10 cellular contexts compared by ENCODE assay signal in the genomic region with DNA sequence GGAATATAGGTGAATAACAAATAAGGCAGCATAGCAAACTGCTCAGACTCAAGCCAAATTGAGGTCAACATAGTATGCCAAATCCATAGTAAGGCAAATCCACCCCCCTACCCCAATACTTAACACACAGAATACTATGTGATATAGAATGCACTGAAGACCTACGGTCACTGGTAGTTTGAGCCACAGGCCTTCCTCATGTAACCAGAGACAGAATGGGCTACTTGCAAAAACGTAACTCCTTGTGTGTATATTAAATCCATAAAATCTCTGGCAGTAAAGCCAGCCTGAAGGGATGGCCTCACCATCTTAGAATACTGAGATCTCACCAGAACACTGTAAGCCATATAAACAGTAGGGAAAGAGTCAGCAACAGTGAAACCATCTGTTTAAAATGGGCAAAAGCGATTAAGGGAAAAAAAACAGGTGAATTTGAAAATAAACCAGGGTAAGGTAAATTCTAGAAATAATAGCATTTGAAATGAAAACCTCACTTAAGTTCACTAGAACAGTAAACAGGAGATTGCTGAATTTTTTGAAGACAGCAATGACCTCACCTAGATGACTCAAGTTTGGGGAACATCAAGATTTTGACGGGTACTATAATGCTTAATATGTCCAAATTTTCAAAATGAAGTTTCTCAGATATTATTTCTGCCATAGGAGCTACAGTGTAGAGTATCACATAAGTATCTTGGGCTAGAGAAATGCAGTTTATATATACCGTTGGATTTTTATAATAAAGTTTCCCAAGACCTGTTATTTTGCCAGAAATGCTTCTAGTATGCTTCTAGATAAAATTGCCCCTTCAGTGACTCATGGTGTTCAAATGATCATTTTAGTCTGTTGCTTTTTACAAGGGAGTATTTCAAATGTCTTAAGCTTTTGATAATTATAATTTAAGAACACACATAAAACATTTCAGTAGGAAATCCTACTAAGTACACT. TPM values are rescaled to one million over a fixed set of nuclear protein-coding genes. Genes with fewer than 3 reads are reported as not detected.
A peak's percentile ranks its signal among the peaks of the same experiment; 100 is the strongest.
DNase-seq lines count a peak whose midpoint lies in the region; ATAC-seq and TF ChIP-seq lines count a peak whose summit lies in the region.
"Had no signal": no experiment of that assay in that cellular context is flagged by ENCODE, and none has a peak within 500 bp of the region (broad histone marks: within the 10 kb centered on the region; RNA-seq: fewer than 3 reads in every experiment).

No MANE protein-coding gene starts in this region.

- peaks cover 63% of the 10 kb centered on the region for H3K4me1 Mint-ChIP-seq in activated CD4-positive, alpha-beta T cell treated with anti-CD3 and anti-CD28 coated beads, Interleukin-2, amount 10 ng/mL, durations not matched to agents 7 days and 5 days
- H3K4me1 Mint-ChIP-seq in stimulated activated naive B cell treated with anti-CD40 and anti-IgM and Interleukin-4, amounts not matched to agents 10 μg/mL and 1 μg/mL and 100 μg/mL, for 72 hours, result peaks cover 38 to 65% of the 10 kb centered on the region in 2 donors

- no peak overlapping the region for H3K4me3 Mint-ChIP-seq in activated CD4-positive, alpha-beta T cell treated with anti-CD3 and anti-CD28 coated beads, Interleukin-2, amount 10 ng/mL, durations not matched to agents 7 days and 5 days
- H3K4me3 Mint-ChIP-seq in stimulated activated naive B cell treated with anti-CD40 and anti-IgM and Interleukin-4, amounts not matched to agents 10 μg/mL and 1 μg/mL and 100 μg/mL, for 72 hours, result peak overlapping the region in 1 of 2 donors; percentile 9

- peaks cover 35% of the 10 kb centered on the region for H4K20me1 ChIP-seq in OCI-LY7 (ENCODE audit: insufficient read depth, low read length)

- H3K36me3 ChIP-seq in OCI-LY7 (ENCODE audit: insufficient read depth, low read length), result peaks cover 85% of the 10 kb centered on the region

- H3K4me2 ChIP-seq in OCI-LY7 (ENCODE audit: low read length), result no peak overlapping the region

- no peak for DNase-seq in activated CD4-positive, alpha-beta T cell treated with anti-CD3 and anti-CD28 coated beads, Interleukin-2, amount 10 ng/mL, durations not matched to agents 7 days and 5 days
- no peak for DNase-seq in activated CD4-positive, alpha-beta T cell treated with anti-CD3 and anti-CD28 coated beads for 4 hours
- DNase-seq in OCI-LY7 (ENCODE audit: low spot score) (peak; percentile 25), cerebellar cortex (ENCODE audit: low spot score) (peak; percentile 62), NCI-H2081 (lab: John Stamatoyannopoulos, UW) (no peak), COLO829 (ENCODE audit: low spot score) (no peak)
- DNase-seq in stimulated activated naive B cell treated with anti-CD40 and anti-IgM and Interleukin-4, amounts not matched to agents 10 μg/mL and 1 μg/mL and 100 μg/mL, for 72 hours, result no peak
- DNase-seq: BE2C, lower lobe of right lung had no signal

- no peak for TF ChIP-seq CTCF in OCI-LY7 (conservative IDR thresholded peaks at IDR 0.05; ENCODE audit: low read length)

- peak overlapping the region; percentile 74 for H3K27ac Mint-ChIP-seq in activated CD4-positive, alpha-beta T cell treated with anti-CD3 and anti-CD28 coated beads, Interleukin-2, amount 10 ng/mL, durations not matched to agents 7 days and 5 days
- peak overlapping the region; percentile 62 for H3K27ac Mint-ChIP-seq in stimulated activated naive B cell treated with anti-CD40 and anti-IgM and Interleukin-4, amounts not matched to agents 10 μg/mL and 1 μg/mL and 100 μg/mL, for 72 hours

- POLR2A ChIA-PET in activated CD4-positive, alpha-beta T cell treated with anti-CD3 and anti-CD28 coated beads, Interleukin-2, amount 10 ng/mL, durations not matched to agents 7 days and 5 days (lab: Charles Lee), result interaction anchor here (0.6 kb wide), 1 partner anchor 20 kb away, joined by 3 read pairs; no protein-coding TSS in a partner anchor
- POLR2A ChIA-PET in OCI-LY7 (lab: Charles Lee), result interaction anchor here (0.7 to 2.4 kb wide), 6 partner anchors 16 to 272 kb away, joined by 3 to 9 read pairs (median 4); a partner anchor contains a TSS

- intact Hi-C loops in OCI-LY7 (cut with micrococcal nuclease; ENCODE audit: unreplicated experiment), result loop anchor here (5.0 kb wide), 1 partner anchor 294 kb away; no protein-coding TSS in a partner anchor

- peak overlapping the region; percentile 60 for H3K27ac ChIP-seq in OCI-LY7 (ENCODE audit: low read depth, low read length, poor library complexity, severe bottlenecking)
- H3K27ac ChIP-seq: lower lobe of right lung had no signal

- no TSS peak for BruUV-seq in OCI-LY7 (replicated peaks; lab: Mats Ljungman, UMichigan)

- H3K9me2 ChIP-seq in OCI-LY7 (ENCODE audit: insufficient read depth, low read length), result no peaks in the 10 kb centered on the region

- peaks cover 74% of the 10 kb centered on the region for H3K36me3 Mint-ChIP-seq in activated CD4-positive, alpha-beta T cell treated with anti-CD3 and anti-CD28 coated beads, Interleukin-2, amount 10 ng/mL, durations not matched to agents 7 days and 5 days (ENCODE audit: low read depth)
- H3K36me3 Mint-ChIP-seq in stimulated activated naive B cell treated with anti-CD40 and anti-IgM and Interleukin-4, amounts not matched to agents 10 μg/mL and 1 μg/mL and 100 μg/mL, for 72 hours, result peaks cover 36 to 64% of the 10 kb centered on the region in 2 donors

- peaks cover 26% of the 10 kb centered on the region; the same call in 1 of the 2 replicates for H3K79me2 ChIP-seq in OCI-LY7 (ENCODE audit: insufficient read depth, low read depth, low read length)

- no peaks in the 10 kb centered on the region for H3K9me3 Mint-ChIP-seq in activated CD4-positive, alpha-beta T cell treated with anti-CD3 and anti-CD28 coated beads, Interleukin-2, amount 10 ng/mL, durations not matched to agents 7 days and 5 days
- H3K9me3 Mint-ChIP-seq in stimulated activated naive B cell treated with anti-CD40 and anti-IgM and Interleukin-4, amounts not matched to agents 10 μg/mL and 1 μg/mL and 100 μg/mL, for 72 hours, result no peaks in the 10 kb centered on the region

- CTCF ChIA-PET in activated CD4-positive, alpha-beta T cell treated with anti-CD3 and anti-CD28 coated beads, Interleukin-2, amount 10 ng/mL, durations not matched to agents 7 days and 5 days (lab: Charles Lee), result interaction anchor here (1.1 to 2.7 kb wide), 3 partner anchors 8 to 12 kb away, joined by 3 to 28 read pairs (median 11); a partner anchor contains a TSS
- CTCF ChIA-PET in OCI-LY7 (lab: Charles Lee; ENCODE audit: unreplicated experiment), result no interaction called here

- no peak for ATAC-seq in stimulated activated naive B cell treated with anti-CD40 and anti-IgM and Interleukin-4, amounts not matched to agents 10 μg/mL and 1 μg/mL and 100 μg/mL, for 72 hours (replicated peaks)
- no peak for ATAC-seq in HG03432 (IDR thresholded peaks at IDR 0.05; ENCODE audit: unreplicated experiment)

- no peaks in the 10 kb centered on the region for H3K9me3 ChIP-seq in OCI-LY7 (ENCODE audit: low read length)
- H3K9me3 ChIP-seq: BE2C, lower lobe of right lung had no signal

- H3K4me3 ChIP-seq in OCI-LY7 (ENCODE audit: low read depth, low read length, poor library complexity, severe bottlenecking), result no peak overlapping the region
- H3K4me3 ChIP-seq: lower lobe of right lung had no signal

- H2AFZ ChIP-seq in OCI-LY7 (ENCODE audit: low read length), result no peak overlapping the region

- H3K4me1 ChIP-seq in OCI-LY7 (ENCODE audit: insufficient read depth, low read length, poor library complexity, severe bottlenecking), result peaks cover 20% of the 10 kb centered on the region

- no peaks in the 10 kb centered on the region for H3K27me3 Mint-ChIP-seq in activated CD4-positive, alpha-beta T cell treated with anti-CD3 and anti-CD28 coated beads, Interleukin-2, amount 10 ng/mL, durations not matched to agents 7 days and 5 days
- H3K27me3 Mint-ChIP-seq in stimulated activated naive B cell treated with anti-CD40 and anti-IgM and Interleukin-4, amounts not matched to agents 10 μg/mL and 1 μg/mL and 100 μg/mL, for 72 hours, result no peaks in the 10 kb centered on the region

RNA-seq across cellular contexts. Expression of a gene that starts 13.9 kb away (rescaled TPM):
- total RNA-seq in activated CD4-positive, alpha-beta T cell treated with anti-CD3 and anti-CD28 coated beads, Interleukin-2, amount 10 ng/mL, durations not matched to agents 7 days and 5 days, result 100 to 1,000 TPM; 649 to 781 TPM
- total RNA-seq in OCI-LY7 (2014; rRNA removed; shearing (Covaris generic)), result 258 and 406 TPM in 2 replicates
- total RNA-seq in OCI-LY7 (2022), result 1,014 and 1,090 TPM in 2 replicates

RNA-seq across cellular contexts. Expression of a gene that starts 14.9 kb away (rescaled TPM):
- 100 to 1,000 TPM; 217 to 235 TPM for total RNA-seq in activated CD4-positive, alpha-beta T cell treated with anti-CD3 and anti-CD28 coated beads, Interleukin-2, amount 10 ng/mL, durations not matched to agents 7 days and 5 days
- 252 and 259 TPM in 2 replicates for total RNA-seq in OCI-LY7 (2014; rRNA removed; shearing (Covaris generic))
- 350 and 364 TPM in 2 replicates for total RNA-seq in OCI-LY7 (2022)

RNA-seq across cellular contexts. Expression of a gene that starts 34.6 kb away (rescaled TPM):
- 10 to 100 TPM; 12.0 to 15.3 TPM for total RNA-seq in activated CD4-positive, alpha-beta T cell treated with anti-CD3 and anti-CD28 coated beads, Interleukin-2, amount 10 ng/mL, durations not matched to agents 7 days and 5 days
- 10.7 and 13.3 TPM in 2 replicates for total RNA-seq in OCI-LY7 (2014; rRNA removed; shearing (Covaris generic))
- 12.3 and 12.6 TPM in 2 replicates for total RNA-seq in OCI-LY7 (2022)

Comparison
In these comparisons a context has a peak if more than half of its experiments do, and no peak if none do; other contexts are left out.
1. DNase-seq: peak in OCI-LY7 (single experiment) and cerebellar cortex (single experiment); none in activated CD4-positive, alpha-beta T cell treated with anti-CD3 and anti-CD28 coated beads, Interleukin-2, amount 10 ng/mL, durations not matched to agents 7 days and 5 days (single experiment), activated CD4-positive, alpha-beta T cell treated with anti-CD3 and anti-CD28 coated beads for 4 hours (0 of 2), stimulated activated naive B cell treated with anti-CD40 and anti-IgM and Interleukin-4, amounts not matched to agents 10 μg/mL and 1 μg/mL and 100 μg/mL, for 72 hours (single experiment), NCI-H2081 (0 of 2) and COLO829 (single experiment).